In genomic region chr3:71503525-71504249, GRCh38 we compare ENCODE assay signal across 13 cellular contexts.
A peak's percentile ranks its signal among the peaks of the same experiment; 100 is the strongest.
DNase-seq lines count a peak whose midpoint lies in the region; ATAC-seq and TF ChIP-seq lines count a peak whose summit lies in the region.
"Had no signal": no experiment of that assay in that cellular context is flagged by ENCODE, and none has a peak within 500 bp of the region (broad histone marks: within the 10 kb centered on the region; RNA-seq: fewer than 3 reads in every experiment).

No MANE protein-coding gene starts in this region.

- H2AK5ac ChIP-seq in trophoblast cell (ENCODE audit: low read length), result peak overlapping the region; percentile 35

- H3F3A ChIP-seq in PC-9 (ENCODE audit: insufficient read depth, low read depth), result peaks cover 17% of the 10 kb centered on the region

- H3K27me3 ChIP-seq in PC-9 (ENCODE audit: insufficient read depth, low read depth) (no peaks in the 10 kb centered on the region), trophoblast cell (ENCODE audit: insufficient read depth, low read length) (no peaks in the 10 kb centered on the region), psoas muscle (ENCODE audit: insufficient read depth in 3 of 3, low read length in 2 of 3) (no peaks in the 10 kb centered on the region)
- H3K27me3 ChIP-seq: heart right ventricle had no signal

- no peaks in the 10 kb centered on the region for H3K9me3 Mint-ChIP-seq in dendritic cell treated with granulocyte-macrophage colony-stimulating factor and Interleukin-4, amounts not matched to agents 40 ng/mL and 50 ng/mL, for 4 days

- H3K36me3 ChIP-seq in PC-9 (ENCODE audit: low read depth) (no peaks in the 10 kb centered on the region), trophoblast cell (ENCODE audit: control insufficient read depth in 1 of 2, insufficient read depth in 2 of 2, low read length in 2 of 2) (no peaks in the 10 kb centered on the region), psoas muscle (ENCODE audit: insufficient read depth in 1 of 2, low read depth in 1 of 2) (no peaks in the 10 kb centered on the region)
- H3K36me3 ChIP-seq: heart right ventricle had no signal

- H4K8ac ChIP-seq in trophoblast cell (ENCODE audit: low read depth, low read length), result peak overlapping the region; percentile 53

- H3K27ac ChIP-seq in PC-9 (peak overlapping the region; percentile 89), trophoblast cell (ENCODE audit: low read depth, low read length) (peak overlapping the region; percentile 57), psoas muscle (no peak overlapping the region)
- H3K27ac ChIP-seq: VCaP had no signal

- H3K79me1 ChIP-seq in trophoblast cell (ENCODE audit: low read length), result peaks cover 20% of the 10 kb centered on the region

- no CpG with 5 or more reads among the region's 10 CpGs for WGBS in trophoblast cell (ENCODE audit: extremely low coverage, insufficient coverage, insufficient read length)
- 86 to 92% (median 90%) methylated on average over 10 of the region's 10 CpGs for WGBS in psoas muscle, 3 donors

- H3K4me3 ChIP-seq in PC-9 (peak overlapping the region; percentile 50), trophoblast cell (ENCODE audit: low read depth, low read length) (no peak overlapping the region), psoas muscle (no peak overlapping the region)
- H3K4me3 ChIP-seq: heart right ventricle had no signal

- no peak for TF ChIP-seq CTCF in PC-9 (conservative IDR thresholded peaks at IDR 0.05)
- no peak for TF ChIP-seq CTCF in psoas muscle (IDR thresholded peaks at IDR 0.05)

- H3K27me3 Mint-ChIP-seq in dendritic cell treated with granulocyte-macrophage colony-stimulating factor and Interleukin-4, amounts not matched to agents 40 ng/mL and 50 ng/mL, for 4 days, result no peaks in the 10 kb centered on the region
- H3K27me3 Mint-ChIP-seq: type B pancreatic cell had no signal

- H4K12ac ChIP-seq in trophoblast cell (ENCODE audit: low read depth, low read length), result no peak overlapping the region

- peak overlapping the region; percentile 56 for H2BK120ac ChIP-seq in trophoblast cell (ENCODE audit: insufficient read depth, low read length, poor library complexity)

- peak overlapping the region; percentile 56 for H2AFZ ChIP-seq in PC-9
- no peak overlapping the region for H2AFZ ChIP-seq in trophoblast cell (ENCODE audit: insufficient read depth, low read length, poor library complexity)

- no peak overlapping the region for H3K4ac ChIP-seq in trophoblast cell (ENCODE audit: low read depth, low read length)

- peaks cover 22% of the 10 kb centered on the region for H3K4me1 ChIP-seq in PC-9 (replicated peaks; ENCODE audit: insufficient read depth)
- H3K4me1 ChIP-seq in trophoblast cell (ENCODE audit: control insufficient read depth in 1 of 2, insufficient read depth in 2 of 2, low read length in 2 of 2), result peaks cover 15 to 17% of the 10 kb centered on the region in 2 experiments
- peaks cover 13% of the 10 kb centered on the region for H3K4me1 ChIP-seq in psoas muscle

- peak overlapping the region; percentile 17 for H3K18ac ChIP-seq in trophoblast cell (ENCODE audit: low read length)

- no peak overlapping the region for H3K9ac ChIP-seq in trophoblast cell (ENCODE audit: low read length)

- H3K79me2 ChIP-seq in PC-9 (ENCODE audit: low read depth) (0 out of 2 replicates have a peak, but pooled peaks cover 3% of the 10 kb centered on the region), trophoblast cell (ENCODE audit: control insufficient read depth, insufficient read depth, low read length, poor library complexity) (peaks cover 2% of the 10 kb centered on the region)

- CTCF ChIA-PET in PC-9 (lab: Charles Lee), result no interaction called here

- peak overlapping the region; percentile 72 for H2BK12ac ChIP-seq in trophoblast cell (ENCODE audit: low read length)

- no peaks in the 10 kb centered on the region for H4K20me1 ChIP-seq in PC-9 (ENCODE audit: insufficient read depth)

- peak overlapping the region; percentile 71 for H2BK5ac ChIP-seq in trophoblast cell (ENCODE audit: low read depth, low read length, poor library complexity)

- peak overlapping the region; percentile 80 for H3K4me2 ChIP-seq in PC-9
- H3K4me2 ChIP-seq in trophoblast cell (ENCODE audit: low read length), result no peak overlapping the region

- intact Hi-C loops in PC-9 (cut with micrococcal nuclease; ENCODE audit: unreplicated experiment), result loop anchor here (2.0 to 5.0 kb wide), 3 partner anchors 33 to 79 kb away; partner anchors contain the start of gene FOXP1
- intact Hi-C loops in dendritic cell treated with granulocyte-macrophage colony-stimulating factor and Interleukin-4, amounts not matched to agents 40 ng/mL and 50 ng/mL, for 4 days (cut with micrococcal nuclease), result no loop called here
- intact Hi-C loops in psoas muscle (cut with DNase I), result loop anchor here in 1 of 2 donors (10.0 kb wide), 1 partner anchor 189 kb away; no protein-coding TSS in a partner anchor

- POLR2A ChIA-PET in PC-9 (lab: Charles Lee; ENCODE audit: unreplicated experiment), result no interaction called here

- peaks cover 43% of the 10 kb centered on the region for H3K4me1 Mint-ChIP-seq in dendritic cell treated with granulocyte-macrophage colony-stimulating factor and Interleukin-4, amounts not matched to agents 40 ng/mL and 50 ng/mL, for 4 days (ENCODE audit: low read depth)

- ATAC-seq in HG03460 (IDR thresholded peaks at IDR 0.05; ENCODE audit: unreplicated experiment) (no peak), GM21528 (IDR thresholded peaks at IDR 0.05; ENCODE audit: low FRiP score, unreplicated experiment) (no peak), psoas muscle (no peak)

- peak overlapping the region; percentile 70 for H4K91ac ChIP-seq in trophoblast cell (ENCODE audit: low read depth, low read length)

- DNase-seq in EH (ENCODE audit: low read depth) (peak; percentile 81), PC-9 (peak; percentile 15 to 52), trophoblast cell (peak; percentile 59 to 64), ecto neural progenitor cell (ENCODE audit: low spot score) (no peak), psoas muscle (no peak)
- DNase-seq: anterior cingulate cortex, heart right ventricle, MV-4-11 had no signal

- no peaks in the 10 kb centered on the region for H3K36me3 Mint-ChIP-seq in dendritic cell treated with granulocyte-macrophage colony-stimulating factor and Interleukin-4, amounts not matched to agents 40 ng/mL and 50 ng/mL, for 4 days (ENCODE audit: low read depth)

- H3K9me2 ChIP-seq in PC-9 (ENCODE audit: insufficient read depth), result no peaks in the 10 kb centered on the region

- BruUV-seq in PC-9 (replicated peaks; lab: Mats Ljungman, UMichigan), result TSS peak; percentile 89

- no peak overlapping the region for H3K4me3 Mint-ChIP-seq in dendritic cell treated with granulocyte-macrophage colony-stimulating factor and Interleukin-4, amounts not matched to agents 40 ng/mL and 50 ng/mL, for 4 days
- H3K4me3 Mint-ChIP-seq: type B pancreatic cell had no signal

- H3K23ac ChIP-seq in trophoblast cell (ENCODE audit: low read length), result no peak overlapping the region

- H3K14ac ChIP-seq in trophoblast cell (ENCODE audit: low read length), result peak overlapping the region; percentile 68

- no peaks in the 10 kb centered on the region for H3K9me3 ChIP-seq in PC-9 (ENCODE audit: insufficient read depth, low read depth)
- H3K9me3 ChIP-seq in trophoblast cell (ENCODE audit: insufficient read depth, low read depth, low read length), result no peaks in the 10 kb centered on the region
- H3K9me3 ChIP-seq in psoas muscle, result no peaks in the 10 kb centered on the region
- H3K9me3 ChIP-seq: heart right ventricle had no signal

- H3K27ac Mint-ChIP-seq in dendritic cell treated with granulocyte-macrophage colony-stimulating factor and Interleukin-4, amounts not matched to agents 40 ng/mL and 50 ng/mL, for 4 days, result peak overlapping the region; percentile 81

Comparison
In these comparisons a context has a peak if more than half of its experiments do, and no peak if none do; other contexts are left out.
1. DNase-seq: peak in EH (single experiment), PC-9 (2 of 2) and trophoblast cell (2 of 2); none in ecto neural progenitor cell (single experiment) and psoas muscle (0 of 2).